10 cellular contexts compared by ENCODE assay signal in genomic region chr17:2982854-2983636, GRCh38.
DNase-seq lines count a peak whose midpoint lies in the region; ATAC-seq and TF ChIP-seq lines count a peak whose summit lies in the region.
"Had no signal": no experiment of that assay in that cellular context is flagged by ENCODE, and none has a peak within 500 bp of the region (broad histone marks: within the 10 kb centered on the region; RNA-seq: fewer than 3 reads in every experiment).

No MANE protein-coding gene starts in this region.

- no peak overlapping the region for H3K4me3 ChIP-seq in stomach

- intact Hi-C loops in stomach (cut with DNase I; ENCODE audit: low total_unique reads): no loop called here

- 57 to 81% (median 67%) methylated on average over 27 of the region's 27 CpGs for WGBS in stomach, 5 donors

- ATAC-seq in HG02642 (IDR thresholded peaks at IDR 0.05; ENCODE audit: poor library complexity, unreplicated experiment): no peak
- ATAC-seq in GM18870 (IDR thresholded peaks at IDR 0.05; ENCODE audit: unreplicated experiment): no peak

- TF ChIP-seq POLR2A in stomach (IDR thresholded peaks at IDR 0.05): no peak

- no peaks in the 10 kb centered on the region for H3K27me3 ChIP-seq in stomach

- H3K36me3 ChIP-seq in stomach: peaks cover 0 to 82% (median 57%) of the 10 kb centered on the region in 4 donors

- H3K27ac ChIP-seq in stomach: peak overlapping the region in 4 of 5 donors; percentile 47 to 71 (median 62)

- TF ChIP-seq EP300 in stomach (IDR thresholded peaks at IDR 0.05): peak; percentile 62

- DNase-seq in HK-2 (ENCODE audit: unreplicated experiment): peak; percentile 65
- DNase-seq in amniotic epithelial cell (ENCODE audit: low read depth): peak; percentile 64
- DNase-seq in hypothalamus (lab: John Stamatoyannopoulos, UW): peak in 46 of 51 donors; percentile 18 to 89 (median 75)
- DNase-seq in stomach: no peak
- DNase-seq in DMS53 (lab: John Stamatoyannopoulos, UW): no peak
- no peak for DNase-seq in stimulated activated CD4-positive, alpha-beta T cell treated with anti-CD3 and anti-CD28 coated beads, Interleukin-15, amount 100 ng/mL, for 24 hours
- DNase-seq: amniotic stem cell, NCI-H748 treated with DMSO at 0.1 percent for 48 hours had no signal

- H3K9me3 ChIP-seq in stomach: no peaks in the 10 kb centered on the region

- H3K4me1 ChIP-seq in stomach: peaks cover 0 to 21% (median 5%) of the 10 kb centered on the region in 4 donors

- no peak for TF ChIP-seq CTCF in stomach (IDR thresholded peaks at IDR 0.05)

Comparison
In these comparisons a context has a peak if more than half of its experiments do, and no peak if none do; other contexts are left out.
1. DNase-seq: peak in HK-2 (single experiment), amniotic epithelial cell (single experiment) and hypothalamus (46 of 51); none in stomach (single experiment), DMS53 (single experiment) and stimulated activated CD4-positive, alpha-beta T cell treated with anti-CD3 and anti-CD28 coated beads, Interleukin-15, amount 100 ng/mL, for 24 hours (single experiment).